ENCODE assay signal across 1 cellular context in the genomic region with DNA sequence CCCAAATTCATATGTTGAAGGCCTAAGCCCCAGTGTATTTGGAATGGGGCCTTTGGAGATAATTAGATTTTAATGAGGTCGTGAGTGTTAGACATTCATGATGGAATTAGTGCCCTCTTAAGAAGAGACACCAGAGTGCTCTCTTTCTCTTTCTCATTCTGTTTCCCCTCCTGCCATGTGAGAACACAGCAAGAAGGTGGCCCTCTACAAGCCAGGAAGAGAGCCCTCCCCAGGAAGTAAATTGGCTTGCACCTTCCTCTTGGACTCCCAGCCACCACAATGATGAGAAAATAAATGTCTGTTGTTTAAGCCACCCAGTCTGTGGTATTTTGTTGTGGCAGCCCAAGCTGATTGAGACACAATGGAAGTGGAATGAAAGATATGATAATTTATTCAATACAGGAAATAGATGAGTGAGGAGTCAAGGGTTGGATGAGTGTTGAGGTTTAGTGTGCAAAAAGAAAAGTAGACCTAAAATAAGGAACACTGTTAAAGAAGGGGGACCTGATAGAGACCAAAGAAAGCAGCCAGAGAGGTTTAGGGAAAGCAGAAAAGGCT.
TF ChIP-seq lines count a peak whose summit lies in the region.

No MANE protein-coding gene starts in this region.

TF ChIP-seq in neural cell, 6 proteins besides CTCF, POLR2A, EP300 and RAD21 (continued from another document):
- TF ChIP-seq, protein P1, sequence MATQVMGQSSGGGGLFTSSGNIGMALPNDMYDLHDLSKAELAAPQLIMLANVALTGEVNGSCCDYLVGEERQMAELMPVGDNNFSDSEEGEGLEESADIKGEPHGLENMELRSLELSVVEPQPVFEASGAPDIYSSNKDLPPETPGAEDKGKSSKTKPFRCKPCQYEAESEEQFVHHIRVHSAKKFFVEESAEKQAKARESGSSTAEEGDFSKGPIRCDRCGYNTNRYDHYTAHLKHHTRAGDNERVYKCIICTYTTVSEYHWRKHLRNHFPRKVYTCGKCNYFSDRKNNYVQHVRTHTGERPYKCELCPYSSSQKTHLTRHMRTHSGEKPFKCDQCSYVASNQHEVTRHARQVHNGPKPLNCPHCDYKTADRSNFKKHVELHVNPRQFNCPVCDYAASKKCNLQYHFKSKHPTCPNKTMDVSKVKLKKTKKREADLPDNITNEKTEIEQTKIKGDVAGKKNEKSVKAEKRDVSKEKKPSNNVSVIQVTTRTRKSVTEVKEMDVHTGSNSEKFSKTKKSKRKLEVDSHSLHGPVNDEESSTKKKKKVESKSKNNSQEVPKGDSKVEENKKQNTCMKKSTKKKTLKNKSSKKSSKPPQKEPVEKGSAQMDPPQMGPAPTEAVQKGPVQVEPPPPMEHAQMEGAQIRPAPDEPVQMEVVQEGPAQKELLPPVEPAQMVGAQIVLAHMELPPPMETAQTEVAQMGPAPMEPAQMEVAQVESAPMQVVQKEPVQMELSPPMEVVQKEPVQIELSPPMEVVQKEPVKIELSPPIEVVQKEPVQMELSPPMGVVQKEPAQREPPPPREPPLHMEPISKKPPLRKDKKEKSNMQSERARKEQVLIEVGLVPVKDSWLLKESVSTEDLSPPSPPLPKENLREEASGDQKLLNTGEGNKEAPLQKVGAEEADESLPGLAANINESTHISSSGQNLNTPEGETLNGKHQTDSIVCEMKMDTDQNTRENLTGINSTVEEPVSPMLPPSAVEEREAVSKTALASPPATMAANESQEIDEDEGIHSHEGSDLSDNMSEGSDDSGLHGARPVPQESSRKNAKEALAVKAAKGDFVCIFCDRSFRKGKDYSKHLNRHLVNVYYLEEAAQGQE (IDR thresholded peaks at IDR 0.05; ENCODE audit: borderline replicate concordance) = no peak
- TF ChIP-seq POLR2AphosphoS5 (IDR thresholded peaks at IDR 0.05) (no peak), MXI1 (conservative IDR thresholded peaks at IDR 0.05; ENCODE audit: poor library complexity, severe bottlenecking) (no peak)
